ENCODE assay signal across 8 cellular contexts in genomic region chr3:69051796-69052566, GRCh38. TPM values are rescaled to one million over a fixed set of nuclear protein-coding genes. Genes with fewer than 3 reads are reported as not detected.
DNase-seq lines count a peak whose midpoint lies in the region; TF ChIP-seq lines count a peak whose summit lies in the region.

Gene TMF1, minus strand, starts transcription at chr3:69052333. Its CDS starts 247 bp downstream, at chr3:69052086.

- peak within 1 kb of the TSS; percentile 99 for H3K27ac Mint-ChIP-seq in osteocyte (ENCODE audit: unreplicated experiment)

- H3K9me3 ChIP-seq in ES-I3 (ENCODE audit: control insufficient read depth, insufficient read depth, low read length): no peaks in the 10 kb centered on the region
- H3K9me3 ChIP-seq in HAP-1: no peaks in the 10 kb centered on the region
- H3K9me3 ChIP-seq in tibial artery: no peaks in the 10 kb centered on the region

- TF ChIP-seq CTCF in osteocyte (IDR thresholded peaks at IDR 0.05) (no peak), tibial artery (IDR thresholded peaks at IDR 0.05) (no peak)

- H3K27me3 ChIP-seq in HAP-1 (ENCODE audit: low read depth) (no peaks in the 10 kb centered on the region), tibial artery (no peaks in the 10 kb centered on the region)

- intact Hi-C loops in tibial artery (cut with DNase I; ENCODE audit: low total_unique reads): loop anchor here (5.0 to 10.0 kb wide), 2 partner anchors 35 to 47 kb away; no protein-coding TSS in a partner anchor

- H3K4me1 ChIP-seq in ES-I3 (ENCODE audit: insufficient read depth, low read length) (no peaks in the 10 kb centered on the region), HAP-1 (peaks cover 3% of the 10 kb centered on the region; the same call in 1 of the 2 replicates), tibial artery (peaks cover 0 to 46% (median 22%) of the 10 kb centered on the region in 4 donors)

- peaks cover 24% of the 10 kb centered on the region for H3K36me3 Mint-ChIP-seq in osteocyte (ENCODE audit: unreplicated experiment)

- DNase-seq in HAP-1 (ENCODE audit: low spot score in 2 of 2): peak; percentile 97 to 98
- peak; percentile 92 for DNase-seq in NCI-H226
- peak; percentile 93 for DNase-seq in activated effector memory CD4-positive, alpha-beta T cell treated with Interleukin-2 at 50 U/mL for 16 hours
- DNase-seq in germinal center (ENCODE audit: low spot score): peak; percentile 95
- peak; percentile 98 for DNase-seq in osteocyte (ENCODE audit: extremely low spot score, unreplicated experiment)
- DNase-seq in tibial artery: peak; percentile 99
- DNase-seq in SIG-M5 (lab: John Stamatoyannopoulos, UW): no peak

- peak within 1 kb of the TSS; percentile 91 for H3K9ac ChIP-seq in ES-I3 (ENCODE audit: low read depth, low read length)

- in situ Hi-C loops in HAP-1 (cut with MboI; ENCODE audit: low sequenced_read_pairs): no loop called here

- peak within 1 kb of the TSS; percentile 94 to 96 for H3K27ac ChIP-seq in tibial artery

- H3K27me3 Mint-ChIP-seq in osteocyte (ENCODE audit: unreplicated experiment): no peaks in the 10 kb centered on the region

- H3K36me3 ChIP-seq in ES-I3 (ENCODE audit: insufficient read depth, low read length) (peaks cover 6% of the 10 kb centered on the region), HAP-1 (replicated peaks) (peaks cover 24% of the 10 kb centered on the region), tibial artery (peaks cover 21 to 37% (median 35%) of the 10 kb centered on the region in 3 donors)

- no peaks in the 10 kb centered on the region for H3K9me3 Mint-ChIP-seq in osteocyte (ENCODE audit: unreplicated experiment)

- peaks cover 38% of the 10 kb centered on the region for H3K4me1 Mint-ChIP-seq in osteocyte (ENCODE audit: unreplicated experiment)

- peak within 1 kb of the TSS; percentile 95 for H3K4me3 Mint-ChIP-seq in osteocyte (ENCODE audit: unreplicated experiment)

- H3K4me3 ChIP-seq in HAP-1: peak within 1 kb of the TSS; percentile 87
- H3K4me3 ChIP-seq in tibial artery: peak within 1 kb of the TSS; percentile 74 to 88

RNA-seq across cellular contexts. Expression of gene TMF1, which starts in this region (rescaled TPM):
- 42.0 and 44.4 TPM in 2 replicates for total RNA-seq in osteocyte
